In genomic region chr20:54306985-54307710, GRCh38 we compare ENCODE assay signal across 28 cellular contexts.
"Had no signal": no experiment of that assay in that cellular context is flagged by ENCODE, and none has a peak within 500 bp of the region (broad histone marks: within the 10 kb centered on the region; RNA-seq: fewer than 3 reads in every experiment).

No MANE protein-coding gene starts in this region.

- H3K4me1 ChIP-seq: left lung, lower lobe of right lung, neural progenitor cell, right atrium auricular region, suprapubic skin, tibial artery, upper lobe of right lung had no signal

- FAIRE-seq: islet of Langerhans, kidney had no signal

- ATAC-seq: left colon; left lung; lower lobe of right lung; naive thymus-derived CD8-positive, alpha-beta T cell; sciatic nerve; stimulated activated naive B cell treated with anti-CD40 and anti-IgM and Interleukin-4, amounts not matched to agents 10 μg/mL and 1 μg/mL and 100 μg/mL, for 72 hours; upper lobe of right lung had no signal

- H3K9me3 Mint-ChIP-seq: immature natural killer cell; naive thymus-derived CD8-positive, alpha-beta T cell; nephron progenitor cell; neural progenitor cell; stimulated activated naive B cell treated with anti-CD40 and anti-IgM and Interleukin-4, amounts not matched to agents 10 μg/mL and 1 μg/mL and 100 μg/mL, for 72 hours; stimulated activated naive CD8-positive, alpha-beta T cell treated with anti-CD3 and anti-CD28 coated beads, Interleukin-15, Interleukin-2, amounts not matched to agents 100 ng/mL and 50 ng/mL, for 24 hours had no signal

- H3K27me3 Mint-ChIP-seq: progenitor cell of endocrine pancreas had no signal

- H3K9me3 ChIP-seq: left lung, lower lobe of right lung, ovary, right atrium auricular region, suprapubic skin, thoracic aorta, tibial artery, upper lobe of right lung had no signal

- H3K27me3 ChIP-seq: neural progenitor cell, ovary, right atrium auricular region, suprapubic skin, tibial artery, upper lobe of right lung had no signal

- DNase-seq: hypothalamus; immature natural killer cell; kidney; left colon; left lung; lower lobe of right lung; mammary epithelial cell; mesenchymal stem cell; naive thymus-derived CD8-positive, alpha-beta T cell; nephron progenitor cell; ovary; stimulated activated CD4-positive, alpha-beta T cell treated with anti-CD3 and anti-CD28 coated beads, Interleukin-12 subunit alpha, Interleukin-12 subunit beta, amount 100 ng/mL, for 4 hours; stimulated activated CD4-positive, alpha-beta T cell treated with anti-CD3 and anti-CD28 coated beads, Interleukin-15, amount 100 ng/mL, for 24 hours; stimulated activated CD4-positive, alpha-beta T cell treated with anti-CD3 and anti-CD28 coated beads, Interleukin-2, amount 100 ng/mL, for 24 hours; stimulated activated CD4-positive, alpha-beta T cell treated with anti-CD3 and anti-CD28 coated beads, Interleukin-4, amount 100 ng/mL, for 1 hour; stimulated activated naive B cell treated with anti-CD40 and anti-IgM and Interleukin-4, amounts not matched to agents 10 μg/mL and 1 μg/mL and 100 μg/mL, for 72 hours; tibial artery; trophoblast cell; upper lobe of right lung had no signal

- H2AFZ ChIP-seq: neural progenitor cell had no signal

- H3K36me3 ChIP-seq: left lung, lower lobe of right lung, neural progenitor cell, ovary, right atrium auricular region, suprapubic skin, thoracic aorta, tibial artery, upper lobe of right lung had no signal

- H3K36me3 Mint-ChIP-seq: immature natural killer cell; naive thymus-derived CD8-positive, alpha-beta T cell; neural progenitor cell; stimulated activated naive B cell treated with anti-CD40 and anti-IgM and Interleukin-4, amounts not matched to agents 10 μg/mL and 1 μg/mL and 100 μg/mL, for 72 hours had no signal

- H3K4me1 Mint-ChIP-seq: immature natural killer cell; naive thymus-derived CD8-positive, alpha-beta T cell; nephron progenitor cell; stimulated activated naive B cell treated with anti-CD40 and anti-IgM and Interleukin-4, amounts not matched to agents 10 μg/mL and 1 μg/mL and 100 μg/mL, for 72 hours had no signal

- H3K4me2 ChIP-seq: neural progenitor cell had no signal

- H3K9ac ChIP-seq: neural progenitor cell had no signal

- H3K4me3 ChIP-seq: left lung, lower lobe of right lung, neural progenitor cell, ovary, right atrium auricular region, skin epidermis, suprapubic skin, thoracic aorta, tibial artery, upper lobe of right lung had no signal

- H3K27ac Mint-ChIP-seq: immature natural killer cell; naive thymus-derived CD8-positive, alpha-beta T cell; neural progenitor cell; progenitor cell of endocrine pancreas; stimulated activated naive B cell treated with anti-CD40 and anti-IgM and Interleukin-4, amounts not matched to agents 10 μg/mL and 1 μg/mL and 100 μg/mL, for 72 hours; stimulated activated naive CD8-positive, alpha-beta T cell treated with anti-CD3 and anti-CD28 coated beads, Interleukin-15, Interleukin-2, amounts not matched to agents 100 ng/mL and 50 ng/mL, for 24 hours had no signal

- H3K27ac ChIP-seq: left lung, lower lobe of right lung, neural progenitor cell, ovary, right atrium auricular region, skin epidermis, suprapubic skin, thoracic aorta, tibial artery, upper lobe of right lung had no signal

- H3K4me3 Mint-ChIP-seq: immature natural killer cell; naive thymus-derived CD8-positive, alpha-beta T cell; nephron progenitor cell; neural progenitor cell; stimulated activated naive B cell treated with anti-CD40 and anti-IgM and Interleukin-4, amounts not matched to agents 10 μg/mL and 1 μg/mL and 100 μg/mL, for 72 hours; stimulated activated naive CD8-positive, alpha-beta T cell treated with anti-CD3 and anti-CD28 coated beads, Interleukin-15, Interleukin-2, amounts not matched to agents 100 ng/mL and 50 ng/mL, for 24 hours had no signal
